ENCODE assay signal across 8 cellular contexts in genomic region chr9:95516736-95517558, GRCh38. TPM values are rescaled to one million over a fixed set of nuclear protein-coding genes. Genes with fewer than 3 reads are reported as not detected.
DNase-seq lines count a peak whose midpoint lies in the region; ATAC-seq and TF ChIP-seq lines count a peak whose summit lies in the region.

TSS of gene PTCH1 (minus strand) at chr9:95516971.

- 3% methylated on average over 64 of the region's 64 CpGs for WGBS in right cardiac atrium

- H3K9me3 ChIP-seq in PC-9 (ENCODE audit: insufficient read depth, low read depth) (peaks cover 8% of the 10 kb centered on the region; the same call in 1 of the 2 replicates), right cardiac atrium (ENCODE audit: control insufficient read depth, low read length) (no peaks in the 10 kb centered on the region)

- H3K4me1 ChIP-seq in PC-9 (replicated peaks; ENCODE audit: insufficient read depth): peaks cover 8% of the 10 kb centered on the region; the same call in 1 of the 2 replicates
- H3K4me1 ChIP-seq in right cardiac atrium (ENCODE audit: control insufficient read depth, insufficient read depth, low read length): no peaks in the 10 kb centered on the region

- intact Hi-C loops in PC-9 (cut with micrococcal nuclease; ENCODE audit: unreplicated experiment): loop anchor here (10.0 kb wide), 1 partner anchor 208 kb away; no protein-coding TSS in a partner anchor
- intact Hi-C loops in right cardiac atrium (cut with DNase I): no loop called here
- intact Hi-C loops in posterior cingulate gyrus (cut with DNase I): loop anchor here (10.0 kb wide), 1 partner anchor 598 kb away; no protein-coding TSS in a partner anchor

- no peaks in the 10 kb centered on the region for H3K9me2 ChIP-seq in PC-9 (ENCODE audit: insufficient read depth)

- no TSS peak for BruUV-seq in PC-9 (replicated peaks; lab: Mats Ljungman, UMichigan)

- POLR2A ChIA-PET in GM10248 (lab: Yijun Ruan, JAX) (no interaction called here), PC-9 (lab: Charles Lee; ENCODE audit: unreplicated experiment) (no interaction called here)

- peak; percentile 42 for DNase-seq in GM10248 (ENCODE audit: extremely low spot score)
- peak in 1 of 2 experiments; percentile 45 for DNase-seq in PC-9
- DNase-seq in amniotic stem cell (lab: John Stamatoyannopoulos, UW): peak; percentile 17
- DNase-seq in right cardiac atrium: peak; percentile 41 to 82 (median 74)
- peak in 8 of 10 donors; percentile 24 to 88 (median 44) for DNase-seq in posterior cingulate gyrus
- no peak for DNase-seq in NCI-H2029 (lab: John Stamatoyannopoulos, UW)

- H3K27ac ChIP-seq in PC-9 (no peak within 1 kb of the TSS), right cardiac atrium (ENCODE audit: low read length) (peak within 1 kb of the TSS; percentile 25)

- ATAC-seq in right cardiac atrium: peak; percentile 81 to 83
- ATAC-seq in GM21423 (IDR thresholded peaks at IDR 0.05; ENCODE audit: unreplicated experiment): no peak
- ATAC-seq in GM21367 (IDR thresholded peaks at IDR 0.05; ENCODE audit: unreplicated experiment): no peak

- H2AFZ ChIP-seq in PC-9: peak within 1 kb of the TSS; percentile 99

- peaks cover 31% of the 10 kb centered on the region for H3K27me3 ChIP-seq in PC-9 (ENCODE audit: insufficient read depth, low read depth)
- H3K27me3 ChIP-seq in right cardiac atrium (ENCODE audit: control insufficient read depth, insufficient read depth): no peaks in the 10 kb centered on the region

- TF ChIP-seq CTCF in GM10248 (IDR thresholded peaks at IDR 0.05; ENCODE audit: control extremely low read depth, extremely low read depth, low read depth, missing control alignments): no peak
- TF ChIP-seq CTCF in PC-9 (conservative IDR thresholded peaks at IDR 0.05): no peak

- CTCF ChIA-PET in GM10248 (lab: Yijun Ruan, JAX): no interaction called here
- CTCF ChIA-PET in PC-9 (lab: Charles Lee): no interaction called here

- peak within 1 kb of the TSS; percentile 100 for H3K4me2 ChIP-seq in PC-9

- H3K36me3 ChIP-seq in PC-9 (ENCODE audit: low read depth): no peaks in the 10 kb centered on the region

- H3F3A ChIP-seq in PC-9 (ENCODE audit: insufficient read depth, low read depth): peaks cover 11% of the 10 kb centered on the region; the same call in 1 of the 2 replicates

- H3K4me3 ChIP-seq in PC-9 (peak within 1 kb of the TSS; percentile 95), right cardiac atrium (ENCODE audit: low read length) (peak within 1 kb of the TSS; percentile 81)

- H3K79me2 ChIP-seq in PC-9 (ENCODE audit: low read depth): peaks cover 14% of the 10 kb centered on the region

- no peaks in the 10 kb centered on the region for H4K20me1 ChIP-seq in PC-9 (ENCODE audit: insufficient read depth)

RNA-seq across cellular contexts. Expression of gene PTCH1, which starts in this region (rescaled TPM):
- 23.0 and 33.4 TPM in 2 replicates for total RNA-seq in PC-9 (2021)
- total RNA-seq in right cardiac atrium: 10 to 100 TPM in 1 of 4 donors, 1 to 10 TPM in 3; 5.0 to 11.1 (median 8.6) TPM
- polyA plus RNA-seq in right cardiac atrium: 3.5 TPM

Comparison
In these comparisons a context has a peak if more than half of its experiments do, and no peak if none do; other contexts are left out.
1. ATAC-seq: peak in right cardiac atrium (2 of 2); none in GM21423 (single experiment) and GM21367 (single experiment).
2. intact Hi-C loops: an anchor here in PC-9 (10.0 kb wide) and posterior cingulate gyrus (10.0 kb wide); none called in right cardiac atrium.